11 cellular contexts compared by ENCODE assay signal in genomic region chr5:616342-617039, GRCh38. TPM values are rescaled to one million over a fixed set of nuclear protein-coding genes. Genes with fewer than 3 reads are reported as not detected.
DNase-seq lines count a peak whose midpoint lies in the region; ATAC-seq and TF ChIP-seq lines count a peak whose summit lies in the region.
"Had no signal": no experiment of that assay in that cellular context is flagged by ENCODE, and none has a peak within 500 bp of the region (broad histone marks: within the 10 kb centered on the region; RNA-seq: fewer than 3 reads in every experiment).

No MANE protein-coding gene starts in this region.

- H3K4me3 Mint-ChIP-seq in glutamatergic neuron (ENCODE audit: unreplicated experiment): peak overlapping the region; percentile 48
- H3K4me3 Mint-ChIP-seq in stimulated activated naive B cell treated with anti-CD40 and anti-IgM and Interleukin-4, amounts not matched to agents 10 μg/mL and 1 μg/mL and 100 μg/mL, for 72 hours: no peak overlapping the region

- DNase-seq in activated CD4-positive, alpha-beta T cell treated with anti-CD3 and anti-CD28 coated beads for 48 hours: peak; percentile 4
- no peak for DNase-seq in activated CD4-positive, alpha-beta T cell treated with anti-CD3 and anti-CD28 coated beads, Interleukin-2, amount 50 U/mL, for 1 hour
- DNase-seq in SW480 (ENCODE audit: low spot score): peak; percentile 23
- no peak for DNase-seq in glutamatergic neuron
- no peak for DNase-seq in stimulated activated naive B cell treated with anti-CD40 and anti-IgM and Interleukin-4, amounts not matched to agents 10 μg/mL and 1 μg/mL and 100 μg/mL, for 72 hours
- no peak for DNase-seq in GM20000 (ENCODE audit: low spot score)
- DNase-seq in stimulated activated naive CD4-positive, alpha-beta T cell treated with Interleukin-2 at 50 U/mL for 16 hours (lab: John Stamatoyannopoulos, UW): no peak
- DNase-seq: NCI-H1694 treated with DMSO at 0.1 percent for 48 hours, right cardiac atrium, testis had no signal

- no peak for ATAC-seq in stimulated activated naive B cell treated with anti-CD40 and anti-IgM and Interleukin-4, amounts not matched to agents 10 μg/mL and 1 μg/mL and 100 μg/mL, for 72 hours (replicated peaks)
- ATAC-seq in HG03432 (IDR thresholded peaks at IDR 0.05; ENCODE audit: unreplicated experiment): no peak
- ATAC-seq: right cardiac atrium had no signal

- H3K36me3 Mint-ChIP-seq in glutamatergic neuron (ENCODE audit: unreplicated experiment): no peaks in the 10 kb centered on the region
- peaks cover 58 to 66% of the 10 kb centered on the region in 2 donors for H3K36me3 Mint-ChIP-seq in stimulated activated naive B cell treated with anti-CD40 and anti-IgM and Interleukin-4, amounts not matched to agents 10 μg/mL and 1 μg/mL and 100 μg/mL, for 72 hours

- peak overlapping the region; percentile 23 for H3K27ac Mint-ChIP-seq in glutamatergic neuron (ENCODE audit: unreplicated experiment)
- H3K27ac Mint-ChIP-seq in stimulated activated naive B cell treated with anti-CD40 and anti-IgM and Interleukin-4, amounts not matched to agents 10 μg/mL and 1 μg/mL and 100 μg/mL, for 72 hours: peak overlapping the region; percentile 44

- peaks cover 9% of the 10 kb centered on the region for H3K27me3 Mint-ChIP-seq in glutamatergic neuron (ENCODE audit: unreplicated experiment)
- H3K27me3 Mint-ChIP-seq in stimulated activated naive B cell treated with anti-CD40 and anti-IgM and Interleukin-4, amounts not matched to agents 10 μg/mL and 1 μg/mL and 100 μg/mL, for 72 hours: no peaks in the 10 kb centered on the region

- TF ChIP-seq CTCF in glutamatergic neuron (IDR thresholded peaks at IDR 0.05; ENCODE audit: partially characterized antibody, unreplicated experiment) (no peak), GM20000 (IDR thresholded peaks at IDR 0.05; ENCODE audit: extremely low read depth, missing control alignments) (no peak)

- H3K4me1 Mint-ChIP-seq in glutamatergic neuron (ENCODE audit: low read depth, unreplicated experiment): peaks cover 5% of the 10 kb centered on the region
- H3K4me1 Mint-ChIP-seq in stimulated activated naive B cell treated with anti-CD40 and anti-IgM and Interleukin-4, amounts not matched to agents 10 μg/mL and 1 μg/mL and 100 μg/mL, for 72 hours: peaks cover 16 to 39% of the 10 kb centered on the region in 2 donors

- H3K9me3 Mint-ChIP-seq in glutamatergic neuron (ENCODE audit: unreplicated experiment): peaks cover 13% of the 10 kb centered on the region
- H3K9me3 Mint-ChIP-seq in stimulated activated naive B cell treated with anti-CD40 and anti-IgM and Interleukin-4, amounts not matched to agents 10 μg/mL and 1 μg/mL and 100 μg/mL, for 72 hours: peaks cover 4 to 6% of the 10 kb centered on the region in 2 donors

RNA-seq across cellular contexts. Expression of gene CEP72, which starts 4.4 kb away (rescaled TPM):
- total RNA-seq in glutamatergic neuron (ENCODE audit: unreplicated experiment): 43.9 TPM

Comparison
In these comparisons a context has a peak if more than half of its experiments do, and no peak if none do; other contexts are left out.
1. DNase-seq: peak in activated CD4-positive, alpha-beta T cell treated with anti-CD3 and anti-CD28 coated beads for 48 hours (single experiment) and SW480 (single experiment); none in activated CD4-positive, alpha-beta T cell treated with anti-CD3 and anti-CD28 coated beads, Interleukin-2, amount 50 U/mL, for 1 hour (single experiment), glutamatergic neuron (single experiment), stimulated activated naive B cell treated with anti-CD40 and anti-IgM and Interleukin-4, amounts not matched to agents 10 μg/mL and 1 μg/mL and 100 μg/mL, for 72 hours (single experiment), GM20000 (single experiment) and stimulated activated naive CD4-positive, alpha-beta T cell treated with Interleukin-2 at 50 U/mL for 16 hours (single experiment).